In genomic region chr14:22485178-22485577, GRCh38 we compare ENCODE assay signal across 13 cellular contexts.
DNase-seq lines count a peak whose midpoint lies in the region; ATAC-seq and TF ChIP-seq lines count a peak whose summit lies in the region.
"Had no signal": no experiment of that assay in that cellular context is flagged by ENCODE, and none has a peak within 500 bp of the region (broad histone marks: within the 10 kb centered on the region; RNA-seq: fewer than 3 reads in every experiment).

No MANE protein-coding gene starts in this region.

- no peaks in the 10 kb centered on the region for H3K9me2 ChIP-seq in GM23248 (ENCODE audit: insufficient read depth)

- no peaks in the 10 kb centered on the region for H3F3A ChIP-seq in GM23248 (ENCODE audit: insufficient read depth)

- TF ChIP-seq CTCF in body of pancreas (IDR thresholded peaks at IDR 0.05) = no peak

- no peaks in the 10 kb centered on the region for H3K79me2 ChIP-seq in GM23248 (ENCODE audit: insufficient read depth)

- ATAC-seq in activated naive CD8-positive, alpha-beta T cell treated with anti-CD3 and anti-CD28 coated beads, Interleukin-2, amount 50 U/mL, for 24 hours = no peak
- no peak for ATAC-seq in body of pancreas
- ATAC-seq: left lobe of liver had no signal

- H3K9me3 Mint-ChIP-seq in activated CD4-positive, alpha-beta T cell treated with anti-CD3 and anti-CD28 coated beads, Interleukin-2, amount 10 ng/mL, durations not matched to agents 7 days and 5 days = no peaks in the 10 kb centered on the region
- no peaks in the 10 kb centered on the region for H3K9me3 Mint-ChIP-seq in activated naive CD8-positive, alpha-beta T cell treated with anti-CD3 and anti-CD28 coated beads, Interleukin-2, amount 50 U/mL, for 24 hours
- H3K9me3 Mint-ChIP-seq: type B pancreatic cell had no signal

- in situ Hi-C loops in GM23248 (cut with MboI) = no loop called here

- H3K9me3 ChIP-seq in GM23248 (ENCODE audit: low read depth) (no peaks in the 10 kb centered on the region), body of pancreas (no peaks in the 10 kb centered on the region)
- H3K9me3 ChIP-seq: spleen had no signal

- 95 to 96% methylated on average over 1 of the region's 1 CpG for WGBS in GM23248 (ENCODE audit: low coverage in 1 of 2, low lambda C conversion rate in 2 of 2, missing lambda C conversion rate in 2 of 2), 2 experiments
- WGBS in body of pancreas, 2 donors = 20 to 40% methylated on average over 1 of the region's 1 CpG

- H3K9ac ChIP-seq in GM23248 = peak overlapping the region; percentile 48; the same call in 1 of the 2 replicates

- peaks cover 10% of the 10 kb centered on the region for H3K4me1 Mint-ChIP-seq in activated CD4-positive, alpha-beta T cell treated with anti-CD3 and anti-CD28 coated beads, Interleukin-2, amount 10 ng/mL, durations not matched to agents 7 days and 5 days
- peaks cover 47% of the 10 kb centered on the region for H3K4me1 Mint-ChIP-seq in activated naive CD8-positive, alpha-beta T cell treated with anti-CD3 and anti-CD28 coated beads, Interleukin-2, amount 50 U/mL, for 24 hours

- H3K4me2 ChIP-seq in GM23248 (ENCODE audit: unreplicated experiment) = peak overlapping the region; percentile 59

- H3K27ac ChIP-seq in GM23248 = peak overlapping the region; percentile 34; the same call in 1 of the 2 replicates
- no peak overlapping the region for H3K27ac ChIP-seq in body of pancreas

- H4K20me1 ChIP-seq in GM23248 (ENCODE audit: insufficient read depth) = no peaks in the 10 kb centered on the region

- H3K36me3 ChIP-seq in GM23248 (ENCODE audit: low read depth) (no peaks in the 10 kb centered on the region), body of pancreas (replicated peaks in 1 of 2; ENCODE audit: insufficient read depth in 1 of 2, low read depth in 2 of 2) (no peaks in the 10 kb centered on the region)
- H3K36me3 ChIP-seq: spleen had no signal

- H3K27ac Mint-ChIP-seq in activated CD4-positive, alpha-beta T cell treated with anti-CD3 and anti-CD28 coated beads, Interleukin-2, amount 10 ng/mL, durations not matched to agents 7 days and 5 days = peak overlapping the region; percentile 93
- peak overlapping the region; percentile 88 for H3K27ac Mint-ChIP-seq in activated naive CD8-positive, alpha-beta T cell treated with anti-CD3 and anti-CD28 coated beads, Interleukin-2, amount 50 U/mL, for 24 hours
- H3K27ac Mint-ChIP-seq: type B pancreatic cell had no signal

- intact Hi-C loops in body of pancreas (cut with DNase I) = no loop called here

- peaks cover 60% of the 10 kb centered on the region for H3K36me3 Mint-ChIP-seq in activated CD4-positive, alpha-beta T cell treated with anti-CD3 and anti-CD28 coated beads, Interleukin-2, amount 10 ng/mL, durations not matched to agents 7 days and 5 days (ENCODE audit: low read depth)
- peaks cover 31% of the 10 kb centered on the region for H3K36me3 Mint-ChIP-seq in activated naive CD8-positive, alpha-beta T cell treated with anti-CD3 and anti-CD28 coated beads, Interleukin-2, amount 50 U/mL, for 24 hours (ENCODE audit: low read depth)
- H3K36me3 Mint-ChIP-seq: type B pancreatic cell had no signal

- CTCF ChIA-PET in activated CD4-positive, alpha-beta T cell treated with anti-CD3 and anti-CD28 coated beads, Interleukin-2, amount 10 ng/mL, durations not matched to agents 7 days and 5 days (lab: Charles Lee) = interaction anchor here (0.6 kb wide), 2 partner anchors 68 to 86 kb away, joined by 3 to 4 read pairs; no protein-coding TSS in a partner anchor

- DNase-seq in activated CD4-positive, alpha-beta T cell treated with anti-CD3 and anti-CD28 coated beads, Interleukin-2, amount 10 ng/mL, durations not matched to agents 7 days and 5 days = no peak
- no peak for DNase-seq in activated CD4-positive, alpha-beta T cell treated with anti-CD3 and anti-CD28 coated beads for 48 hours
- peak; percentile 60 for DNase-seq in GM23248
- DNase-seq in activated naive CD8-positive, alpha-beta T cell treated with anti-CD3 and anti-CD28 coated beads, Interleukin-2, amount 50 U/mL, for 24 hours = no peak
- DNase-seq in renal cortical epithelial cell (ENCODE audit: low read depth) = peak; percentile 61
- no peak for DNase-seq in stimulated activated CD4-positive, alpha-beta T cell treated with anti-CD3 and anti-CD28 coated beads, Interleukin-15, amount 100 ng/mL, for 24 hours
- DNase-seq in body of pancreas = no peak
- no peak for DNase-seq in foreskin melanocyte
- DNase-seq: DMS 273 treated with DMSO at 0.1 percent for 48 hours, NCI-H187, spleen had no signal

- TF ChIP-seq POLR2A in body of pancreas (IDR thresholded peaks at IDR 0.05) = no peak

- no peaks in the 10 kb centered on the region for H3K27me3 Mint-ChIP-seq in activated CD4-positive, alpha-beta T cell treated with anti-CD3 and anti-CD28 coated beads, Interleukin-2, amount 10 ng/mL, durations not matched to agents 7 days and 5 days
- no peaks in the 10 kb centered on the region for H3K27me3 Mint-ChIP-seq in activated naive CD8-positive, alpha-beta T cell treated with anti-CD3 and anti-CD28 coated beads, Interleukin-2, amount 50 U/mL, for 24 hours

- H3K4me3 Mint-ChIP-seq in activated CD4-positive, alpha-beta T cell treated with anti-CD3 and anti-CD28 coated beads, Interleukin-2, amount 10 ng/mL, durations not matched to agents 7 days and 5 days = peak overlapping the region; percentile 85
- peak overlapping the region; percentile 88 for H3K4me3 Mint-ChIP-seq in activated naive CD8-positive, alpha-beta T cell treated with anti-CD3 and anti-CD28 coated beads, Interleukin-2, amount 50 U/mL, for 24 hours
- H3K4me3 Mint-ChIP-seq: type B pancreatic cell had no signal

- H3K27me3 ChIP-seq in GM23248 (replicated peaks; ENCODE audit: insufficient read depth) (peaks cover 51% of the 10 kb centered on the region), body of pancreas (no peaks in the 10 kb centered on the region)
- H3K27me3 ChIP-seq: spleen had no signal

- no peak overlapping the region for H3K4me3 ChIP-seq in GM23248
- H3K4me3 ChIP-seq in body of pancreas = no peak overlapping the region

- no peak overlapping the region for H2AFZ ChIP-seq in GM23248

- POLR2A ChIA-PET in activated CD4-positive, alpha-beta T cell treated with anti-CD3 and anti-CD28 coated beads, Interleukin-2, amount 10 ng/mL, durations not matched to agents 7 days and 5 days (lab: Charles Lee) = no interaction called here

- H3K4me1 ChIP-seq in GM23248 (ENCODE audit: insufficient read depth) = peaks cover 22% of the 10 kb centered on the region
- no peaks in the 10 kb centered on the region for H3K4me1 ChIP-seq in body of pancreas

Comparison
In these comparisons a context has a peak if more than half of its experiments do, and no peak if none do; other contexts are left out.
1. DNase-seq: peak in GM23248 (single experiment) and renal cortical epithelial cell (single experiment); none in activated CD4-positive, alpha-beta T cell treated with anti-CD3 and anti-CD28 coated beads, Interleukin-2, amount 10 ng/mL, durations not matched to agents 7 days and 5 days (single experiment), activated CD4-positive, alpha-beta T cell treated with anti-CD3 and anti-CD28 coated beads for 48 hours (single experiment), activated naive CD8-positive, alpha-beta T cell treated with anti-CD3 and anti-CD28 coated beads, Interleukin-2, amount 50 U/mL, for 24 hours (single experiment), stimulated activated CD4-positive, alpha-beta T cell treated with anti-CD3 and anti-CD28 coated beads, Interleukin-15, amount 100 ng/mL, for 24 hours (single experiment), body of pancreas (0 of 4) and foreskin melanocyte (single experiment).